Comparison of ENCODE assay signal across 21 cellular contexts in the genomic region with DNA sequence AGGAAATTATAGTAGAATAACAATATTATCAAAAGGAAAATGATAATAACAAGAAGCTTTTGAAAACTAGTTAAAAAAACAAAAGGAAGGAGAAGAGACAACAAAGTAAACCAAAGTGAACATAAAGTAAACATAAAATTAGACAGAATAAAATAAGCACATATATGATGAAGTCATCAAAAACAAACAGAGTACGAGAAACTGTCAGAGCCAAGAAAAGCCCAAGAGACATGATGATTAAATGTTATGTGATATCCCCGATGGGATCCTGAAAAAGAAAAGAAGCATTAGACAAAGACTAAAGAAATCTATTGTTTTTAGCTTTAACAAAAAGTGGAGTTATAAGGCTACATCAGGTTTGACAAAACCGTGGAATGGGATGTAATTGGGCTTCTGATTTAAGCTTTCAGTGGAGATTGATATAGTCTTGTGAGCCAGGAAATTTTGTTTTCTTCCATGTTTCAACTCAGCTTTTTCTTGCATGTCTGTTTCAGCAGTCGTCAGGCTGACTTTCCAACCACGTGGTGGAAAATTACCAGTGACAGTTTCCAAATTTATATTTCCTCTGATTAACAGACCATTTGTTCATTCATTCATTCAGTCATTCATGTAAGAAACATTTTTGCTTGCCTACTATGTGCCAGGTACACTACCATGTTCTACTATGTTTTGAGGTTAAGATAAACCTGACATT.
DNase-seq lines count a peak whose midpoint lies in the region; FAIRE-seq and TF ChIP-seq lines count a peak whose summit lies in the region.
"Had no signal": no experiment of that assay in that cellular context is flagged by ENCODE, and none has a peak within 500 bp of the region (broad histone marks: within the 10 kb centered on the region; RNA-seq: fewer than 3 reads in every experiment).

No MANE protein-coding gene starts in this region.

- no peaks in the 10 kb centered on the region for H3K36me3 ChIP-seq in transverse colon
- H3K36me3 ChIP-seq: left ventricle myocardium inferior had no signal

- no peak for TF ChIP-seq EP300 in transverse colon (IDR thresholded peaks at IDR 0.05; ENCODE audit: low read depth)

- H3K9me3 ChIP-seq in transverse colon: no peaks in the 10 kb centered on the region
- H3K9me3 ChIP-seq: left ventricle myocardium inferior had no signal

- POLR2A ChIA-PET in RWPE1 (lab: Yijun Ruan, JAX; ENCODE audit: low non-redundant PET): no interaction called here

- H3K4me3 Mint-ChIP-seq in nephron: no peak overlapping the region
- H3K4me3 Mint-ChIP-seq: activated CD4-positive, alpha-beta T cell treated with anti-CD3 and anti-CD28 coated beads, Interleukin-2, amount 10 ng/mL, durations not matched to agents 7 days and 5 days; B cell had no signal

- H3K4me3 ChIP-seq in transverse colon: no peak overlapping the region
- H3K4me3 ChIP-seq: left ventricle myocardium inferior, smooth muscle cell had no signal

- H3K4me1 ChIP-seq in transverse colon: peaks cover 0 to 8% (median 0%) of the 10 kb centered on the region in 4 donors

- CTCF ChIA-PET in RWPE1 (lab: Yijun Ruan, JAX): no interaction called here

- no peaks in the 10 kb centered on the region for H3K36me3 Mint-ChIP-seq in nephron (ENCODE audit: low read depth)

- H3K4me1 Mint-ChIP-seq in nephron: peaks cover 18% of the 10 kb centered on the region
- H3K4me1 Mint-ChIP-seq: activated CD4-positive, alpha-beta T cell treated with anti-CD3 and anti-CD28 coated beads, Interleukin-2, amount 10 ng/mL, durations not matched to agents 7 days and 5 days had no signal

- H3K9me3 Mint-ChIP-seq in nephron: no peaks in the 10 kb centered on the region
- H3K9me3 Mint-ChIP-seq: activated CD4-positive, alpha-beta T cell treated with anti-CD3 and anti-CD28 coated beads, Interleukin-2, amount 10 ng/mL, durations not matched to agents 7 days and 5 days had no signal

- in situ Hi-C loops in transverse colon (cut with MboI; ENCODE audit: low pct_ligation_motif_present in 1 of 4, low pct_unique_long_range_greater_than_20kb in 1 of 4, low sequenced_read_pairs in 3 of 4): no loop called here

- no peaks in the 10 kb centered on the region for H3K27me3 ChIP-seq in transverse colon

- H3K27ac ChIP-seq in transverse colon: no peak overlapping the region
- no peak overlapping the region for H3K27ac ChIP-seq in RWPE1
- H3K27ac ChIP-seq: left ventricle myocardium inferior had no signal

- TF ChIP-seq POLR2A in GM12892 (IDR thresholded peaks at IDR 0.05; ENCODE audit: low read depth, low read length) (no peak), transverse colon (IDR thresholded peaks at IDR 0.05) (no peak)

- FAIRE-seq in GM12892 (lab: Jason Lieb, UNC): peak; percentile 50
- FAIRE-seq in colon (lab: Jason Lieb, UNC): peak; percentile 47
- FAIRE-seq: endometrium, G401.6 had no signal

- no peak for TF ChIP-seq CTCF in nephron (IDR thresholded peaks at IDR 0.05; ENCODE audit: unreplicated experiment in 3 of 3)
- TF ChIP-seq CTCF in transverse colon (IDR thresholded peaks at IDR 0.05): no peak
- TF ChIP-seq CTCF in RWPE1 (conservative IDR thresholded peaks at IDR 0.05; ENCODE audit: low read depth): no peak

- 49 to 50% methylated on average over 5 of the region's 5 CpGs for WGBS in transverse colon (ENCODE audit: low coverage in 1 of 2), 2 donors

- H3K27me3 Mint-ChIP-seq in nephron (ENCODE audit: low read depth): no peaks in the 10 kb centered on the region

- peak overlapping the region; percentile 67 to 72 (median 69) for H3K27ac Mint-ChIP-seq in nephron
- H3K27ac Mint-ChIP-seq: activated CD4-positive, alpha-beta T cell treated with anti-CD3 and anti-CD28 coated beads, Interleukin-2, amount 10 ng/mL, durations not matched to agents 7 days and 5 days; B cell had no signal

- DNase-seq in GM12892 (ENCODE audit: insufficient read length) (no peak), NCI-H2171 (lab: John Stamatoyannopoulos, UW) (peak; percentile 33), transverse colon (no peak), Kasumi-1 (lab: John Stamatoyannopoulos, UW) (no peak), NCI-H524 treated with DMSO at 0.1 percent for 48 hours (lab: John Stamatoyannopoulos, UW) (no peak), RWPE1 (ENCODE audit: low spot score) (no peak)
- DNase-seq: activated CD4-positive, alpha-beta T cell treated with anti-CD3 and anti-CD28 coated beads, Interleukin-2, amount 10 ng/mL, durations not matched to agents 7 days and 5 days; activated gamma-delta T cell; amygdala; left ventricle myocardium inferior; NCI-H1417 treated with DMSO at 0.1 percent for 48 hours; NCI-H345; posterior cingulate gyrus; stimulated activated CD8-positive, alpha-beta memory T cell treated with anti-CD3 and anti-CD28 coated beads, Interleukin-4, amount 100 ng/mL, for 48 hours; SW 1271 had no signal

- intact Hi-C loops in transverse colon (cut with DNase I; ENCODE audit: low total_unique reads): no loop called here
